ENCODE assay signal across 7 cellular contexts in genomic region chr6:92371809-92372208, GRCh38.
"Had no signal": no experiment of that assay in that cellular context is flagged by ENCODE, and none has a peak within 500 bp of the region (broad histone marks: within the 10 kb centered on the region; RNA-seq: fewer than 3 reads in every experiment).

No MANE protein-coding gene starts in this region.

- H3K27ac ChIP-seq: GM23248 had no signal

- H2AFZ ChIP-seq: GM23248 had no signal

- H3K27ac Mint-ChIP-seq: H9, IgD-negative memory B cell had no signal

- H3K9me3 Mint-ChIP-seq: H9 had no signal

- H3K9ac ChIP-seq: GM23248 had no signal

- DNase-seq: GM23248, GOT3, H9, HCEC 1CT had no signal

- H3K4me3 ChIP-seq: GM23248 had no signal

- FAIRE-seq: H54, HTR-8/SVneo had no signal

- H3K36me3 Mint-ChIP-seq: IgD-negative memory B cell had no signal

- H3K27me3 Mint-ChIP-seq: IgD-negative memory B cell had no signal

- H3K4me1 Mint-ChIP-seq: H9, IgD-negative memory B cell had no signal

- H3K4me3 Mint-ChIP-seq: H9, IgD-negative memory B cell had no signal
